ENCODE assay signal across 1 cellular context in genomic region chr10:60303778-60304177, GRCh38.
A peak's percentile ranks its signal among the peaks of the same experiment; 100 is the strongest.
TF ChIP-seq lines count a peak whose summit lies in the region.

No MANE protein-coding gene starts in this region.

TF ChIP-seq in K562, 482 proteins besides CTCF, POLR2A, EP300 and RAD21 (continued from another document and continues in another):
- no peak for TF ChIP-seq FOXO4 (CRISPR knock-in tag; IDR thresholded peaks at IDR 0.05)
- TF ChIP-seq BCL6 (CRISPR knock-in tag; IDR thresholded peaks at IDR 0.05), result no peak
- no peak for TF ChIP-seq GABPA (tag; conservative IDR thresholded peaks at IDR 0.05; ENCODE audit: low read depth)
- TF ChIP-seq ZBTB12 (CRISPR knock-in tag; IDR thresholded peaks at IDR 0.05), result no peak
- TF ChIP-seq ZNF76 (CRISPR knock-in tag; IDR thresholded peaks at IDR 0.05; ENCODE audit: borderline replicate concordance), result no peak
- no peak for TF ChIP-seq MITF (IDR thresholded peaks at IDR 0.05)
- no peak for TF ChIP-seq SP2 (IDR thresholded peaks at IDR 0.05; ENCODE audit: extremely low read depth, low read depth, low read length, poor library complexity, severe bottlenecking)
- TF ChIP-seq PTTG1 (tag; IDR thresholded peaks at IDR 0.05; ENCODE audit: low read depth), result 0 out of 2 replicates have a peak, but pooled peaks have one; percentile 44
- TF ChIP-seq TBL1XR1 (IDR thresholded peaks at IDR 0.05; ENCODE audit: low read length in 2 of 2), result no peak
- no peak for TF ChIP-seq ZNF134 (CRISPR knock-in tag; conservative IDR thresholded peaks at IDR 0.05)
- TF ChIP-seq GABPB1 (CRISPR knock-in tag; IDR thresholded peaks at IDR 0.05), result no peak
- TF ChIP-seq E2F5 (CRISPR knock-in tag; IDR thresholded peaks at IDR 0.05), result no peak
- no peak for TF ChIP-seq ZBTB9 (CRISPR knock-in tag; IDR thresholded peaks at IDR 0.05)
- TF ChIP-seq KLF1 (tag; IDR thresholded peaks at IDR 0.05), result no peak
- no peak for TF ChIP-seq MXD1 (CRISPR knock-in tag; IDR thresholded peaks at IDR 0.05; ENCODE audit: borderline replicate concordance, poor library complexity, severe bottlenecking)
- TF ChIP-seq KLF6 (CRISPR knock-in tag; IDR thresholded peaks at IDR 0.05; ENCODE audit: borderline replicate concordance), result no peak
- TF ChIP-seq RBM39 (optimal IDR thresholded peaks at IDR 0.05; ENCODE audit: low read depth, low read length), result no peak
- no peak for TF ChIP-seq CSDE1 (IDR thresholded peaks at IDR 0.05)
- no peak for TF ChIP-seq ZBTB5 (IDR thresholded peaks at IDR 0.05)
- TF ChIP-seq MAZ (CRISPR knock-in tag; conservative IDR thresholded peaks at IDR 0.05 in 1 of 2, IDR thresholded peaks at IDR 0.05 in 1 of 2), result no peak
- TF ChIP-seq ZNF408 (CRISPR knock-in tag; IDR thresholded peaks at IDR 0.05; ENCODE audit: low read depth), result no peak
- no peak for TF ChIP-seq HINFP (tag; conservative IDR thresholded peaks at IDR 0.05; ENCODE audit: low read depth)
- no peak for TF ChIP-seq NR4A1 (CRISPR knock-in tag; IDR thresholded peaks at IDR 0.05)
- 0 out of 2 replicates have a peak, but pooled peaks have one; percentile 32 for TF ChIP-seq NR4A1 (tag; IDR thresholded peaks at IDR 0.05)
- TF ChIP-seq SIRT6 (IDR thresholded peaks at IDR 0.05; ENCODE audit: low read depth, low read length), result no peak
- no peak for TF ChIP-seq TAF1 (IDR thresholded peaks at IDR 0.05; ENCODE audit: control insufficient read depth, extremely low read depth, insufficient read depth, low read length, severe bottlenecking)
- TF ChIP-seq ZNF282 (CRISPR knock-in tag; IDR thresholded peaks at IDR 0.05), result no peak
- no peak for TF ChIP-seq TCF15 (CRISPR knock-in tag; IDR thresholded peaks at IDR 0.05)
- TF ChIP-seq ZNF274 (IDR thresholded peaks at IDR 0.05; ENCODE audit: borderline replicate concordance, low read depth, low read length), result no peak
- peak; percentile 79 for TF ChIP-seq ZNF592 (IDR thresholded peaks at IDR 0.05)
- TF ChIP-seq SMAD1 (IDR thresholded peaks at IDR 0.05; ENCODE audit: low read depth, low read length, partially characterized antibody), result no peak
- TF ChIP-seq MED1 (CRISPR knock-in tag; IDR thresholded peaks at IDR 0.05; ENCODE audit: borderline replicate concordance), result no peak
- no peak for TF ChIP-seq HNRNPH1 (optimal IDR thresholded peaks at IDR 0.05; ENCODE audit: low read depth, low read length)
- no peak for TF ChIP-seq ZNF586 (CRISPR knock-in tag; conservative IDR thresholded peaks at IDR 0.05)
- TF ChIP-seq ZNF561 (CRISPR knock-in tag; conservative IDR thresholded peaks at IDR 0.05), result no peak
- TF ChIP-seq PYGO2 (tag; IDR thresholded peaks at IDR 0.05), result 0 out of 2 replicates have a peak, but pooled peaks have one; percentile 42
- no peak for TF ChIP-seq ATF6 (CRISPR knock-in tag; IDR thresholded peaks at IDR 0.05)
- TF ChIP-seq GTF2A2 (tag; IDR thresholded peaks at IDR 0.05), result no peak
- TF ChIP-seq CREBBP (IDR thresholded peaks at IDR 0.05; ENCODE audit: low read depth, low read length), result no peak
- no peak for TF ChIP-seq CTCFL (IDR thresholded peaks at IDR 0.05; ENCODE audit: borderline replicate concordance, insufficient read depth, low read depth, low read length, poor library complexity, severe bottlenecking)
- peak; percentile 48; the same call in 1 of the 2 replicates for TF ChIP-seq DDX20 (tag; IDR thresholded peaks at IDR 0.05; ENCODE audit: low read depth)
- no peak for TF ChIP-seq NCOA4 (IDR thresholded peaks at IDR 0.05; ENCODE audit: partially characterized antibody)
- TF ChIP-seq TSC22D4 (tag; IDR thresholded peaks at IDR 0.05), result 0 out of 2 replicates have a peak, but pooled peaks have one; percentile 29
- TF ChIP-seq MEF2D (tag; conservative IDR thresholded peaks at IDR 0.05; ENCODE audit: low read depth), result peak; percentile 82
- TF ChIP-seq ZNF311 (CRISPR knock-in tag; IDR thresholded peaks at IDR 0.05), result peak; percentile 71; the same call in 1 of the 2 replicates
- TF ChIP-seq BRD4 (IDR thresholded peaks at IDR 0.05), result no peak
